Comparison of ENCODE assay signal across 1 cellular context in the genomic region with DNA sequence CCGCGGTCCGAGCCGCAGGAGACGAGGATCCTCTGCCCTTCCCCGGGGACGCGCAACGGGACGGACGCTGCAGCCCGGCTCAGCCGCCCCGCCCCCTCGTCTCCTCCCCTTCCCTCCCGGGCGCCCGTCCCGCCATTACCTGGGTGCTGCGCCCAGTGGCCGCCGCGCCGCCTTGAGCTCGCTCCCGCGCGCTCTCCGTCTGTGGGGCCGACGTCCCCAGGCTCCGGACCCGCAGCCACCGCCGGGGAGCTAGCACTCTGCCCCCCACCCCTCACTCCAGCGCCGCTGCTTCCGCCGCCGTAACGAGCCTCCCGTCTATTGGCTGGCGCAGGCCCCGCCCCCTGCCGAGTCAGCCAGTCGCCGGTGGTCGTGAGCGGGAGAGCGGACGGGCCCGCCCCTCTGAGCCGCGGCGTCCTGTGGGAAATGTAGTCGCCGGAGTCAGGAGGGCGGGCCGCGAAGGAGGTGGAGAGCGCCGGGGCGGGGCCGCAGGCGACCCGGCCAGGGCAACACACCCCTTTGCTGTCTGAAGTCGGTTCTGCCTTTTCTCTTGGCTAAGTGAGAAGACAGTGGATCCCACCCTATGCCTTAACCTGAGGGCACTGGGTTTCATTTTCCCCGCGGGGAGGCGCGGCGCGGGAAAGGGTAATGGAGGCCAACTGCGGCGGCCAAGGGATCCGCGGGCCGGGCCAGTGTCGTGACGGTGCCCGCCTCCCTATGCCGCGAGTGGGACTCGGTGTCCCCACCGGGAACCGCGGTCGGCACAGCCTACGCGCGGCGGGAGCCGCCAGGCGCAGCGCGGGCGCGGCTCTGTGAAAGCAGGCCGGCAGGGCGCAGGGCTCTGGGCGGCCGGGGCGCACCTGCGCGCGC.
TF ChIP-seq lines count a peak whose summit lies in the region.

A gene (minus strand): TSS at position 259 of the 867 bp plus-strand sequence. CDS start 1,767 bp downstream, outside the sequence.

TF ChIP-seq in GM23338, 12 proteins besides CTCF, POLR2A, EP300 and RAD21 (continued from another document):
- TF ChIP-seq, protein P1, sequence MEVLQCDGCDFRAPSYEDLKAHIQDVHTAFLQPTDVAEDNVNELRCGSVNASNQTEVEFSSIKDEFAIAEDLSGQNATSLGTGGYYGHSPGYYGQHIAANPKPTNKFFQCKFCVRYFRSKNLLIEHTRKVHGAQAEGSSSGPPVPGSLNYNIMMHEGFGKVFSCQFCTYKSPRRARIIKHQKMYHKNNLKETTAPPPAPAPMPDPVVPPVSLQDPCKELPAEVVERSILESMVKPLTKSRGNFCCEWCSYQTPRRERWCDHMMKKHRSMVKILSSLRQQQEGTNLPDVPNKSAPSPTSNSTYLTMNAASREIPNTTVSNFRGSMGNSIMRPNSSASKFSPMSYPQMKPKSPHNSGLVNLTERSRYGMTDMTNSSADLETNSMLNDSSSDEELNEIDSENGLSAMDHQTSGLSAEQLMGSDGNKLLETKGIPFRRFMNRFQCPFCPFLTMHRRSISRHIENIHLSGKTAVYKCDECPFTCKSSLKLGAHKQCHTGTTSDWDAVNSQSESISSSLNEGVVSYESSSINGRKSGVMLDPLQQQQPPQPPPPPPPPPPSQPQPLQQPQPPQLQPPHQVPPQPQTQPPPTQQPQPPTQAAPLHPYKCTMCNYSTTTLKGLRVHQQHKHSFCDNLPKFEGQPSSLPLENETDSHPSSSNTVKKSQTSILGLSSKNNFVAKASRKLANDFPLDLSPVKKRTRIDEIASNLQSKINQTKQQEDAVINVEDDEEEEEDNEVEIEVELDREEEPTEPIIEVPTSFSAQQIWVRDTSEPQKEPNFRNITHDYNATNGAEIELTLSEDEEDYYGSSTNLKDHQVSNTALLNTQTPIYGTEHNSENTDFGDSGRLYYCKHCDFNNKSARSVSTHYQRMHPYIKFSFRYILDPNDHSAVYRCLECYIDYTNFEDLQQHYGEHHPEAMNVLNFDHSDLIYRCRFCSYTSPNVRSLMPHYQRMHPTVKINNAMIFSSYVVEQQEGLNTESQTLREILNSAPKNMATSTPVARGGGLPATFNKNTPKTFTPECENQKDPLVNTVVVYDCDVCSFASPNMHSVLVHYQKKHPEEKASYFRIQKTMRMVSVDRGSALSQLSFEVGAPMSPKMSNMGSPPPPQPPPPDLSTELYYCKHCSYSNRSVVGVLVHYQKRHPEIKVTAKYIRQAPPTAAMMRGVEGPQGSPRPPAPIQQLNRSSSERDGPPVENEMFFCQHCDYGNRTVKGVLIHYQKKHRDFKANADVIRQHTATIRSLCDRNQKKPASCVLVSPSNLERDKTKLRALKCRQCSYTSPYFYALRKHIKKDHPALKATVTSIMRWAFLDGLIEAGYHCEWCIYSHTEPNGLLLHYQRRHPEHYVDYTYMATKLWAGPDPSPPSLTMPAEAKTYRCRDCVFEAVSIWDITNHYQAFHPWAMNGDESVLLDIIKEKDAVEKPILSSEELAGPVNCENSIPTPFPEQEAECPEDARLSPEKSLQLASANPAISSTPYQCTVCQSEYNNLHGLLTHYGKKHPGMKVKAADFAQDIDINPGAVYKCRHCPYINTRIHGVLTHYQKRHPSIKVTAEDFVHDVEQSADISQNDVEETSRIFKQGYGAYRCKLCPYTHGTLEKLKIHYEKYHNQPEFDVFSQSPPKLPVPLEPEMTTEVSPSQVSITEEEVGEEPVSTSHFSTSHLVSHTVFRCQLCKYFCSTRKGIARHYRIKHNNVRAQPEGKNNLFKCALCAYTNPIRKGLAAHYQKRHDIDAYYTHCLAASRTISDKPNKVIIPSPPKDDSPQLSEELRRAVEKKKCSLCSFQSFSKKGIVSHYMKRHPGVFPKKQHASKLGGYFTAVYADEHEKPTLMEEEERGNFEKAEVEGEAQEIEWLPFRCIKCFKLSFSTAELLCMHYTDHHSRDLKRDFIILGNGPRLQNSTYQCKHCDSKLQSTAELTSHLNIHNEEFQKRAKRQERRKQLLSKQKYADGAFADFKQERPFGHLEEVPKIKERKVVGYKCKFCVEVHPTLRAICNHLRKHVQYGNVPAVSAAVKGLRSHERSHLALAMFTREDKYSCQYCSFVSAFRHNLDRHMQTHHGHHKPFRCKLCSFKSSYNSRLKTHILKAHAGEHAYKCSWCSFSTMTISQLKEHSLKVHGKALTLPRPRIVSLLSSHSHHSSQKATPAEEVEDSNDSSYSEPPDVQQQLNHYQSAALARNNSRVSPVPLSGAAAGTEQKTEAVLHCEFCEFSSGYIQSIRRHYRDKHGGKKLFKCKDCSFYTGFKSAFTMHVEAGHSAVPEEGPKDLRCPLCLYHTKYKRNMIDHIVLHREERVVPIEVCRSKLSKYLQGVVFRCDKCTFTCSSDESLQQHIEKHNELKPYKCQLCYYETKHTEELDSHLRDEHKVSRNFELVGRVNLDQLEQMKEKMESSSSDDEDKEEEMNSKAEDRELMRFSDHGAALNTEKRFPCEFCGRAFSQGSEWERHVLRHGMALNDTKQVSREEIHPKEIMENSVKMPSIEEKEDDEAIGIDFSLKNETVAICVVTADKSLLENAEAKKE (CRISPR knock-in tag; IDR thresholded peaks at IDR 0.05): no peak
- no peak for TF ChIP-seq ZNF331 (CRISPR knock-in tag; IDR thresholded peaks at IDR 0.05; ENCODE audit: low read depth)
- no peak for TF ChIP-seq ZNF114 (CRISPR knock-in tag; IDR thresholded peaks at IDR 0.05)
